ENCODE assay signal across 8 cellular contexts in genomic region chr20:53579581-53580375, GRCh38. TPM values are rescaled to one million over a fixed set of nuclear protein-coding genes. Genes with fewer than 3 reads are reported as not detected.
DNase-seq lines count a peak whose midpoint lies in the region; ATAC-seq and TF ChIP-seq lines count a peak whose summit lies in the region.

No MANE protein-coding gene starts in this region.

- peaks cover 10 to 21% of the 10 kb centered on the region in 2 donors for H3K4me1 ChIP-seq in ascending aorta
- H3K4me1 ChIP-seq in thymus (ENCODE audit: control insufficient read depth, insufficient read depth, low read length): peaks cover 33% of the 10 kb centered on the region

- DNase-seq in Daoy (ENCODE audit: low read depth) (peak; percentile 58), MV-4-11 (lab: John Stamatoyannopoulos, UW) (peak; percentile 87), ascending aorta (ENCODE audit: low spot score in 2 of 2) (peak in 1 of 2 donors; percentile 60), left lobe of liver (ENCODE audit: low spot score) (peak; percentile 60), NK-92 (lab: John Stamatoyannopoulos, UW; ENCODE audit: unreplicated experiment) (no peak), GOT3 (lab: John Stamatoyannopoulos, UW) (no peak)

- ATAC-seq in left lobe of liver: peak; percentile 54
- no peak for ATAC-seq in HG02798 (IDR thresholded peaks at IDR 0.05; ENCODE audit: poor library complexity, unreplicated experiment)

- H3K27ac ChIP-seq in ascending aorta (peak overlapping the region; percentile 42 to 75), thymus (ENCODE audit: low read depth) (peak overlapping the region; percentile 86)

- 37% methylated on average over 10 of the region's 10 CpGs for WGBS in thymus

- H3K36me3 ChIP-seq in ascending aorta: peaks cover 33 to 44% of the 10 kb centered on the region in 2 donors
- peaks cover 49% of the 10 kb centered on the region for H3K36me3 ChIP-seq in thymus (ENCODE audit: control insufficient read depth, insufficient read depth)

- TF ChIP-seq CTCF in ascending aorta (IDR thresholded peaks at IDR 0.05): no peak

- peak overlapping the region in 1 of 2 donors; percentile 11 for H3K4me3 ChIP-seq in ascending aorta
- peak overlapping the region; percentile 25 for H3K4me3 ChIP-seq in thymus (ENCODE audit: low read length)

- intact Hi-C loops in ascending aorta (cut with DNase I): loop anchor here (1.0 to 5.0 kb wide), 8 partner anchors 43 to 1068 kb away; no protein-coding TSS in a partner anchor

- H3K9me3 ChIP-seq in ascending aorta: no peaks in the 10 kb centered on the region
- H3K9me3 ChIP-seq in thymus (ENCODE audit: control insufficient read depth): no peaks in the 10 kb centered on the region

- no peaks in the 10 kb centered on the region for H3K27me3 ChIP-seq in ascending aorta
- H3K27me3 ChIP-seq in thymus (ENCODE audit: control insufficient read depth, insufficient read depth): no peaks in the 10 kb centered on the region

RNA-seq across cellular contexts. Expression of gene ZNF217, which starts 13.9 kb away (rescaled TPM):
- total RNA-seq in Daoy (2014; rRNA removed; shearing (Covaris generic)): 6.8 and 9.7 TPM in 2 replicates
- total RNA-seq in ascending aorta: 8.9 TPM
- total RNA-seq in left lobe of liver: 11.1 TPM
- polyA plus RNA-seq in thymus: 26.5 TPM

Comparison
In these comparisons a context has a peak if more than half of its experiments do, and no peak if none do; other contexts are left out.
1. DNase-seq: peak in Daoy (single experiment), MV-4-11 (single experiment) and left lobe of liver (single experiment); none in NK-92 (single experiment) and GOT3 (single experiment).